ENCODE assay signal across 11 cellular contexts in the genomic region with DNA sequence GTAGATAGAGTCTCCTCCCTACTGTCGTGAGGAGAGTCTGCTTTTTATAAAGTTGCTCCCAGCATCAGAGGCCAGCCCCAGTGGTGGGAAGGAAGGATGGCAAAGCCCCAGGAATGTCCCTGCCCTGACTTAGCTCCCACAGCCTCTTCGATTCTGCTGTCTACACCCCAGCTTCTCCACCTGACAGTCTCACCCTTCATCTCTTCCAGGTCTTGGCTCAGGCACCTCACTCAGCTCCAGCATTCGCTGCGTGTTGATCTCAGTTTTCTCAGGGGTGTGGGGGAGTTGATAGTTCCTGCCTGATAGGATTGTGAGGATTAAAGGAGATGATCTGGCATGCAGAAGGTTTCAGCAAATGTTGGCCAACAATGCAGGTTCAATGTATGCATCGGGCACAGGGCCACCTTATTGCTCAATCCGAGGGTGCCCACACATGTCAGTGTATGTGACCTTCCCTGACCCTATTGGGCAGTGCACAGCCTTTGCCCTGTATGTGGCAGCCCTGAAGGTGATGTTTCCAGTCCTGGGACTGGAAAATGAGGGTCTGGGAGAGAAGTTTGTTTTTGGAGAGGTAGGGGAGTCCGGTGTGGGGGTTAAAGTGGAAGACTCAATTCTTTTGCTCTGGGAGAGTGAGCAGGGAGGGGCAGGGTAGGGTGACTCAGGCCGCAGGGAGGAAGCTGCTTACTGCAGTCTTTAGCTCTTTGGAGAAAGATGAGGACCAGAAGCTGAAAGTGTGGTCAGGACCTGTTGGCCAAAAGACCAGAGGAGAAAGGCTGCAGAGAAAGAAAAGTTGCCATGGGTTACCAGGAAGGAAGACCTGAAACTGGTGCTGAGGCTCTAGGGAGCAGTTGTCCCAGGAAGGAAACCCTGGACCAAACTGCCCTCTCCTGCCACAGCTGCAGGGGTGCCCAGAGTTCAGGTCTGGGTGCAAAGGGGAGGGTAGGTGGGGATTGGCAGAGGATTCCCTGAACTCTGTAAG.
DNase-seq lines count a peak whose midpoint lies in the region; ATAC-seq and TF ChIP-seq lines count a peak whose summit lies in the region.
"Had no signal": no experiment of that assay in that cellular context is flagged by ENCODE, and none has a peak within 500 bp of the region (broad histone marks: within the 10 kb centered on the region; RNA-seq: fewer than 3 reads in every experiment).

No MANE protein-coding gene starts in this region.

- peak; percentile 5 for DNase-seq in activated naive CD8-positive, alpha-beta T cell treated with anti-CD3 and anti-CD28 coated beads, Interleukin-2, amount 10 ng/mL, durations not matched to agents 7 days and 5 days
- DNase-seq in activated naive CD8-positive, alpha-beta T cell treated with anti-CD3 and anti-CD28 coated beads, Interleukin-2, amount 50 U/mL, for 24 hours, result no peak
- DNase-seq in ascending aorta (ENCODE audit: low spot score in 2 of 2), result no peak
- peak; percentile 53 for DNase-seq in kidney tubule cell (ENCODE audit: low spot score)
- DNase-seq in vagina (ENCODE audit: extremely low spot score in 2 of 2), result peak in 1 of 2 donors; percentile 83
- no peak for DNase-seq in DMS114 treated with DMSO at 0.1 percent for 48 hours (lab: John Stamatoyannopoulos, UW; ENCODE audit: unreplicated experiment)
- DNase-seq in left ventricle myocardium inferior, result no peak

- H3K27ac ChIP-seq in ascending aorta, result peak overlapping the region; percentile 80 to 91
- peak overlapping the region; percentile 84 for H3K27ac ChIP-seq in vagina
- no peak overlapping the region for H3K27ac ChIP-seq in left ventricle myocardium inferior (replicated peaks)
- H3K27ac ChIP-seq: C4-2B, ovary had no signal

- H3K27me3 ChIP-seq in ascending aorta (no peaks in the 10 kb centered on the region), vagina (no peaks in the 10 kb centered on the region), left ventricle myocardium inferior (ENCODE audit: low read depth) (no peaks in the 10 kb centered on the region)
- H3K27me3 ChIP-seq: ovary had no signal

- TF ChIP-seq CTCF in ascending aorta (IDR thresholded peaks at IDR 0.05) (no peak), vagina (IDR thresholded peaks at IDR 0.05) (no peak), left ventricle myocardium inferior (IDR thresholded peaks at IDR 0.05; ENCODE audit: borderline replicate concordance) (no peak)

- H3K4me3 Mint-ChIP-seq in activated naive CD8-positive, alpha-beta T cell treated with anti-CD3 and anti-CD28 coated beads, Interleukin-2, amount 10 ng/mL, durations not matched to agents 7 days and 5 days, result no peak overlapping the region
- no peak overlapping the region for H3K4me3 Mint-ChIP-seq in activated naive CD8-positive, alpha-beta T cell treated with anti-CD3 and anti-CD28 coated beads, Interleukin-2, amount 50 U/mL, for 24 hours
- H3K4me3 Mint-ChIP-seq: stimulated activated naive CD8-positive, alpha-beta T cell treated with anti-CD3 and anti-CD28 coated beads, Interleukin-15, Interleukin-2, amounts not matched to agents 100 ng/mL and 50 ng/mL, for 24 hours had no signal

- intact Hi-C loops in ascending aorta (cut with DNase I) (loop anchor here (2.0 to 10.0 kb wide), 2 partner anchors 23 to 249 kb away; no protein-coding TSS in a partner anchor), vagina (cut with DNase I) (no loop called here), left ventricle myocardium inferior (cut with micrococcal nuclease) (no loop called here)

- H3K27me3 Mint-ChIP-seq in activated naive CD8-positive, alpha-beta T cell treated with anti-CD3 and anti-CD28 coated beads, Interleukin-2, amount 10 ng/mL, durations not matched to agents 7 days and 5 days, result peaks cover 4% of the 10 kb centered on the region
- no peaks in the 10 kb centered on the region for H3K27me3 Mint-ChIP-seq in activated naive CD8-positive, alpha-beta T cell treated with anti-CD3 and anti-CD28 coated beads, Interleukin-2, amount 50 U/mL, for 24 hours
- H3K27me3 Mint-ChIP-seq: stimulated activated naive CD8-positive, alpha-beta T cell treated with anti-CD3 and anti-CD28 coated beads, Interleukin-15, Interleukin-2, amounts not matched to agents 100 ng/mL and 50 ng/mL, for 24 hours had no signal

- H3K4me1 ChIP-seq in ascending aorta (peaks cover 42 to 53% of the 10 kb centered on the region in 2 donors), vagina (peaks cover 69% of the 10 kb centered on the region), left ventricle myocardium inferior (peaks cover 30% of the 10 kb centered on the region)

- peak overlapping the region; percentile 49 for H3K27ac Mint-ChIP-seq in activated naive CD8-positive, alpha-beta T cell treated with anti-CD3 and anti-CD28 coated beads, Interleukin-2, amount 10 ng/mL, durations not matched to agents 7 days and 5 days
- H3K27ac Mint-ChIP-seq in activated naive CD8-positive, alpha-beta T cell treated with anti-CD3 and anti-CD28 coated beads, Interleukin-2, amount 50 U/mL, for 24 hours, result no peak overlapping the region
- H3K27ac Mint-ChIP-seq: stimulated activated naive CD8-positive, alpha-beta T cell treated with anti-CD3 and anti-CD28 coated beads, Interleukin-15, Interleukin-2, amounts not matched to agents 100 ng/mL and 50 ng/mL, for 24 hours had no signal

- POLR2A ChIA-PET in activated naive CD8-positive, alpha-beta T cell treated with anti-CD3 and anti-CD28 coated beads, Interleukin-2, amount 10 ng/mL, durations not matched to agents 7 days and 5 days (lab: Charles Lee), result no interaction called here

- no peaks in the 10 kb centered on the region for H3K36me3 Mint-ChIP-seq in activated naive CD8-positive, alpha-beta T cell treated with anti-CD3 and anti-CD28 coated beads, Interleukin-2, amount 10 ng/mL, durations not matched to agents 7 days and 5 days
- H3K36me3 Mint-ChIP-seq in activated naive CD8-positive, alpha-beta T cell treated with anti-CD3 and anti-CD28 coated beads, Interleukin-2, amount 50 U/mL, for 24 hours (ENCODE audit: low read depth), result no peaks in the 10 kb centered on the region

- H3K9me3 Mint-ChIP-seq in activated naive CD8-positive, alpha-beta T cell treated with anti-CD3 and anti-CD28 coated beads, Interleukin-2, amount 10 ng/mL, durations not matched to agents 7 days and 5 days, result no peaks in the 10 kb centered on the region
- H3K9me3 Mint-ChIP-seq in activated naive CD8-positive, alpha-beta T cell treated with anti-CD3 and anti-CD28 coated beads, Interleukin-2, amount 50 U/mL, for 24 hours, result no peaks in the 10 kb centered on the region
- H3K9me3 Mint-ChIP-seq: stimulated activated naive CD8-positive, alpha-beta T cell treated with anti-CD3 and anti-CD28 coated beads, Interleukin-15, Interleukin-2, amounts not matched to agents 100 ng/mL and 50 ng/mL, for 24 hours had no signal

- no peak for TF ChIP-seq POLR2A in vagina (IDR thresholded peaks at IDR 0.05)

- H3K4me3 ChIP-seq in ascending aorta (no peak overlapping the region), vagina (no peak overlapping the region), left ventricle myocardium inferior (no peak overlapping the region)
- H3K4me3 ChIP-seq: ovary had no signal

- no peak for ATAC-seq in activated naive CD8-positive, alpha-beta T cell treated with anti-CD3 and anti-CD28 coated beads, Interleukin-2, amount 10 ng/mL, durations not matched to agents 7 days and 5 days (ENCODE audit: low read depth)
- ATAC-seq in activated naive CD8-positive, alpha-beta T cell treated with anti-CD3 and anti-CD28 coated beads, Interleukin-2, amount 50 U/mL, for 24 hours, result no peak
- no peak for ATAC-seq in HG03342 (IDR thresholded peaks at IDR 0.05; ENCODE audit: unreplicated experiment)

- H3K36me3 ChIP-seq in ascending aorta (no peaks in the 10 kb centered on the region), vagina (no peaks in the 10 kb centered on the region), left ventricle myocardium inferior (no peaks in the 10 kb centered on the region)
- H3K36me3 ChIP-seq: ovary had no signal

- peaks cover 3% of the 10 kb centered on the region for H3K4me1 Mint-ChIP-seq in activated naive CD8-positive, alpha-beta T cell treated with anti-CD3 and anti-CD28 coated beads, Interleukin-2, amount 10 ng/mL, durations not matched to agents 7 days and 5 days
- no peaks in the 10 kb centered on the region for H3K4me1 Mint-ChIP-seq in activated naive CD8-positive, alpha-beta T cell treated with anti-CD3 and anti-CD28 coated beads, Interleukin-2, amount 50 U/mL, for 24 hours

- H3K9me3 ChIP-seq in ascending aorta (no peaks in the 10 kb centered on the region), vagina (no peaks in the 10 kb centered on the region), left ventricle myocardium inferior (replicated peaks) (no peaks in the 10 kb centered on the region)
- H3K9me3 ChIP-seq: ovary had no signal

Comparison
In these comparisons a context has a peak if more than half of its experiments do, and no peak if none do; other contexts are left out.
1. DNase-seq: peak in activated naive CD8-positive, alpha-beta T cell treated with anti-CD3 and anti-CD28 coated beads, Interleukin-2, amount 10 ng/mL, durations not matched to agents 7 days and 5 days (single experiment) and kidney tubule cell (single experiment); none in activated naive CD8-positive, alpha-beta T cell treated with anti-CD3 and anti-CD28 coated beads, Interleukin-2, amount 50 U/mL, for 24 hours (single experiment), ascending aorta (0 of 2), DMS114 treated with DMSO at 0.1 percent for 48 hours (single experiment) and left ventricle myocardium inferior (single experiment).